1 cellular context compared by ENCODE assay signal in the genomic region with DNA sequence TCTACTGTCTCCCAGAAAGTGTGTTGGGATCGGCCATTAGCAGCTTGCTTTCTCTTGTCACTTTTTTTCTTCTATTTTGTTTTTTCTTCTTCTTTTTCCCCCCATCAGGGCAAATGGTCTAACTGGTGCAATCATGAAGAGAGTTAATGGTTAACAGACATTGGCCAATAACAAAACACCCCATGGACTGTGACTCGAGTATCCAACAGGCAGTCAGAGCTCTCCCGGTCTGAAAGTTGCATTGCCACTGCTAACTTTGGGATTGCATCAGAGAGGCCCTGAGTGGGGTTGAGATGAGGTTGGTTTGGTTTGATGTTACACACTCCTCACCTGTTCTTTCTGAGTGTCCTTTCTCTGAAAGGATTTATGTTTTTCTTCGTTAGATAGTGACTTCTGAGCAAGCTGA.
TF ChIP-seq lines count a peak whose summit lies in the region.

No MANE protein-coding gene starts in this region.

TF ChIP-seq in HepG2, 621 proteins besides CTCF, POLR2A, EP300 and RAD21 (continues in another document):
- TF ChIP-seq, protein P1, sequence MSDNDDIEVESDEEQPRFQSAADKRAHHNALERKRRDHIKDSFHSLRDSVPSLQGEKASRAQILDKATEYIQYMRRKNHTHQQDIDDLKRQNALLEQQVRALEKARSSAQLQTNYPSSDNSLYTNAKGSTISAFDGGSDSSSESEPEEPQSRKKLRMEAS (IDR thresholded peaks at IDR 0.05), result peak; percentile 53; the same call in 1 of the 2 replicates
- TF ChIP-seq SMAD3 (CRISPR knock-in tag; IDR thresholded peaks at IDR 0.05) (peak; percentile 99), ZNF331 (CRISPR knock-in tag; IDR thresholded peaks at IDR 0.05) (peak; percentile 96), ZNF878 (CRISPR knock-in tag; IDR thresholded peaks at IDR 0.05) (peak; percentile 60; the same call in 1 of the 2 replicates), GATAD2A (CRISPR knock-in tag; IDR thresholded peaks at IDR 0.05) (peak; percentile 99), FOXC1 (CRISPR knock-in tag; IDR thresholded peaks at IDR 0.05; ENCODE audit: borderline replicate concordance) (peak; percentile 76), TBX3 (IDR thresholded peaks at IDR 0.05; ENCODE audit: borderline replicate concordance) (peak; percentile 33; the same call in 1 of the 2 replicates), MED8 (CRISPR knock-in tag; IDR thresholded peaks at IDR 0.05; ENCODE audit: insufficient replicate concordance) (no peak), REPIN1 (CRISPR knock-in tag; IDR thresholded peaks at IDR 0.05; ENCODE audit: borderline replicate concordance, low read depth) (peak; percentile 88), NCOA2 (CRISPR knock-in tag; IDR thresholded peaks at IDR 0.05) (peak; percentile 90), ZNF792 (CRISPR knock-in tag; IDR thresholded peaks at IDR 0.05) (peak; percentile 67; the same call in 1 of the 2 replicates), ZNF607 (CRISPR knock-in tag; IDR thresholded peaks at IDR 0.05; ENCODE audit: borderline replicate concordance) (peak; percentile 65; the same call in 1 of the 2 replicates), ZNF121 (CRISPR knock-in tag; IDR thresholded peaks at IDR 0.05) (no peak), KDM4B (CRISPR knock-in tag; IDR thresholded peaks at IDR 0.05) (peak; percentile 92), RCOR2 (CRISPR knock-in tag; IDR thresholded peaks at IDR 0.05) (peak; percentile 95), IRF2 (CRISPR knock-in tag; IDR thresholded peaks at IDR 0.05) (peak; percentile 83; the same call in 1 of the 2 replicates), NCOA1 (CRISPR knock-in tag; IDR thresholded peaks at IDR 0.05) (peak; percentile 55; the same call in 1 of the 2 replicates), ZMYM4 (CRISPR knock-in tag; IDR thresholded peaks at IDR 0.05) (peak; percentile 95), GLI4 (CRISPR knock-in tag; IDR thresholded peaks at IDR 0.05; ENCODE audit: borderline replicate concordance) (no peak), RORA (CRISPR knock-in tag; IDR thresholded peaks at IDR 0.05) (no peak)
- TF ChIP-seq, protein P2, sequence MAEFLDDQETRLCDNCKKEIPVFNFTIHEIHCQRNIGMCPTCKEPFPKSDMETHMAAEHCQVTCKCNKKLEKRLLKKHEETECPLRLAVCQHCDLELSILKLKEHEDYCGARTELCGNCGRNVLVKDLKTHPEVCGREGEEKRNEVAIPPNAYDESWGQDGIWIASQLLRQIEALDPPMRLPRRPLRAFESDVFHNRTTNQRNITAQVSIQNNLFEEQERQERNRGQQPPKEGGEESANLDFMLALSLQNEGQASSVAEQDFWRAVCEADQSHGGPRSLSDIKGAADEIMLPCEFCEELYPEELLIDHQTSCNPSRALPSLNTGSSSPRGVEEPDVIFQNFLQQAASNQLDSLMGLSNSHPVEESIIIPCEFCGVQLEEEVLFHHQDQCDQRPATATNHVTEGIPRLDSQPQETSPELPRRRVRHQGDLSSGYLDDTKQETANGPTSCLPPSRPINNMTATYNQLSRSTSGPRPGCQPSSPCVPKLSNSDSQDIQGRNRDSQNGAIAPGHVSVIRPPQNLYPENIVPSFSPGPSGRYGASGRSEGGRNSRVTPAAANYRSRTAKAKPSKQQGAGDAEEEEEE (CRISPR knock-in tag; IDR thresholded peaks at IDR 0.05; ENCODE audit: borderline replicate concordance), result no peak
- TF ChIP-seq, protein P3, sequence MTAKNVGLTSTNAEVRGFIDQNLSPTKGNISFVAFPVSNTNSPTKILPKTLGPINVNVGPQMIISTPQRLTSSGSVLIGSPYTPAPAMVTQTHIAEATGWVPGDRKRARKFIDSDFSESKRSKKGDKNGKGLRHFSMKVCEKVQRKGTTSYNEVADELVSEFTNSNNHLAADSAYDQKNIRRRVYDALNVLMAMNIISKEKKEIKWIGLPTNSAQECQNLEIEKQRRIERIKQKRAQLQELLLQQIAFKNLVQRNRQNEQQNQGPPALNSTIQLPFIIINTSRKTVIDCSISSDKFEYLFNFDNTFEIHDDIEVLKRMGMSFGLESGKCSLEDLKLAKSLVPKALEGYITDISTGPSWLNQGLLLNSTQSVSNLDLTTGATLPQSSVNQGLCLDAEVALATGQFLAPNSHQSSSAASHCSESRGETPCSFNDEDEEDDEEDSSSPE (CRISPR knock-in tag; IDR thresholded peaks at IDR 0.05), result peak; percentile 65
- TF ChIP-seq, protein P4, sequence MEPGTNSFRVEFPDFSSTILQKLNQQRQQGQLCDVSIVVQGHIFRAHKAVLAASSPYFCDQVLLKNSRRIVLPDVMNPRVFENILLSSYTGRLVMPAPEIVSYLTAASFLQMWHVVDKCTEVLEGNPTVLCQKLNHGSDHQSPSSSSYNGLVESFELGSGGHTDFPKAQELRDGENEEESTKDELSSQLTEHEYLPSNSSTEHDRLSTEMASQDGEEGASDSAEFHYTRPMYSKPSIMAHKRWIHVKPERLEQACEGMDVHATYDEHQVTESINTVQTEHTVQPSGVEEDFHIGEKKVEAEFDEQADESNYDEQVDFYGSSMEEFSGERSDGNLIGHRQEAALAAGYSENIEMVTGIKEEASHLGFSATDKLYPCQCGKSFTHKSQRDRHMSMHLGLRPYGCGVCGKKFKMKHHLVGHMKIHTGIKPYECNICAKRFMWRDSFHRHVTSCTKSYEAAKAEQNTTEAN (CRISPR knock-in tag; conservative IDR thresholded peaks at IDR 0.05), result peak; percentile 53; the same call in 1 of the 2 replicates
- TF ChIP-seq, protein P5, sequence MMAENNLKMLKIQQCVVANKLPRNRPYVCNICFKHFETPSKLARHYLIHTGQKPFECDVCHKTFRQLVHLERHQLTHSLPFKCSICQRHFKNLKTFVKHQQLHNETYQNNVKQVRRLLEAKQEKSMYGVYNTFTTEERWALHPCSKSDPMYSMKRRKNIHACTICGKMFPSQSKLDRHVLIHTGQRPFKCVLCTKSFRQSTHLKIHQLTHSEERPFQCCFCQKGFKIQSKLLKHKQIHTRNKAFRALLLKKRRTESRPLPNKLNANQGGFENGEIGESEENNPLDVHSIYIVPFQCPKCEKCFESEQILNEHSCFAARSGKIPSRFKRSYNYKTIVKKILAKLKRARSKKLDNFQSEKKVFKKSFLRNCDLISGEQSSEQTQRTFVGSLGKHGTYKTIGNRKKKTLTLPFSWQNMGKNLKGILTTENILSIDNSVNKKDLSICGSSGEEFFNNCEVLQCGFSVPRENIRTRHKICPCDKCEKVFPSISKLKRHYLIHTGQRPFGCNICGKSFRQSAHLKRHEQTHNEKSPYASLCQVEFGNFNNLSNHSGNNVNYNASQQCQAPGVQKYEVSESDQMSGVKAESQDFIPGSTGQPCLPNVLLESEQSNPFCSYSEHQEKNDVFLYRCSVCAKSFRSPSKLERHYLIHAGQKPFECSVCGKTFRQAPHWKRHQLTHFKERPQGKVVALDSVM (CRISPR knock-in tag; IDR thresholded peaks at IDR 0.05), result peak; percentile 25; the same call in 1 of the 2 replicates
- TF ChIP-seq, protein P6, sequence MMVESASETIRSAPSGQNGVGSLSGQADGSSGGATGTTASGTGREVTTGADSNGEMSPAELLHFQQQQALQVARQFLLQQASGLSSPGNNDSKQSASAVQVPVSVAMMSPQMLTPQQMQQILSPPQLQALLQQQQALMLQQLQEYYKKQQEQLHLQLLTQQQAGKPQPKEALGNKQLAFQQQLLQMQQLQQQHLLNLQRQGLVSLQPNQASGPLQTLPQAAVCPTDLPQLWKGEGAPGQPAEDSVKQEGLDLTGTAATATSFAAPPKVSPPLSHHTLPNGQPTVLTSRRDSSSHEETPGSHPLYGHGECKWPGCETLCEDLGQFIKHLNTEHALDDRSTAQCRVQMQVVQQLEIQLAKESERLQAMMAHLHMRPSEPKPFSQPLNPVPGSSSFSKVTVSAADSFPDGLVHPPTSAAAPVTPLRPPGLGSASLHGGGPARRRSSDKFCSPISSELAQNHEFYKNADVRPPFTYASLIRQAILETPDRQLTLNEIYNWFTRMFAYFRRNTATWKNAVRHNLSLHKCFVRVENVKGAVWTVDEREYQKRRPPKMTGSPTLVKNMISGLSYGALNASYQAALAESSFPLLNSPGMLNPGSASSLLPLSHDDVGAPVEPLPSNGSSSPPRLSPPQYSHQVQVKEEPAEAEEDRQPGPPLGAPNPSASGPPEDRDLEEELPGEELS (CRISPR knock-in tag; IDR thresholded peaks at IDR 0.05), result peak; percentile 89
- TF ChIP-seq, protein P7, sequence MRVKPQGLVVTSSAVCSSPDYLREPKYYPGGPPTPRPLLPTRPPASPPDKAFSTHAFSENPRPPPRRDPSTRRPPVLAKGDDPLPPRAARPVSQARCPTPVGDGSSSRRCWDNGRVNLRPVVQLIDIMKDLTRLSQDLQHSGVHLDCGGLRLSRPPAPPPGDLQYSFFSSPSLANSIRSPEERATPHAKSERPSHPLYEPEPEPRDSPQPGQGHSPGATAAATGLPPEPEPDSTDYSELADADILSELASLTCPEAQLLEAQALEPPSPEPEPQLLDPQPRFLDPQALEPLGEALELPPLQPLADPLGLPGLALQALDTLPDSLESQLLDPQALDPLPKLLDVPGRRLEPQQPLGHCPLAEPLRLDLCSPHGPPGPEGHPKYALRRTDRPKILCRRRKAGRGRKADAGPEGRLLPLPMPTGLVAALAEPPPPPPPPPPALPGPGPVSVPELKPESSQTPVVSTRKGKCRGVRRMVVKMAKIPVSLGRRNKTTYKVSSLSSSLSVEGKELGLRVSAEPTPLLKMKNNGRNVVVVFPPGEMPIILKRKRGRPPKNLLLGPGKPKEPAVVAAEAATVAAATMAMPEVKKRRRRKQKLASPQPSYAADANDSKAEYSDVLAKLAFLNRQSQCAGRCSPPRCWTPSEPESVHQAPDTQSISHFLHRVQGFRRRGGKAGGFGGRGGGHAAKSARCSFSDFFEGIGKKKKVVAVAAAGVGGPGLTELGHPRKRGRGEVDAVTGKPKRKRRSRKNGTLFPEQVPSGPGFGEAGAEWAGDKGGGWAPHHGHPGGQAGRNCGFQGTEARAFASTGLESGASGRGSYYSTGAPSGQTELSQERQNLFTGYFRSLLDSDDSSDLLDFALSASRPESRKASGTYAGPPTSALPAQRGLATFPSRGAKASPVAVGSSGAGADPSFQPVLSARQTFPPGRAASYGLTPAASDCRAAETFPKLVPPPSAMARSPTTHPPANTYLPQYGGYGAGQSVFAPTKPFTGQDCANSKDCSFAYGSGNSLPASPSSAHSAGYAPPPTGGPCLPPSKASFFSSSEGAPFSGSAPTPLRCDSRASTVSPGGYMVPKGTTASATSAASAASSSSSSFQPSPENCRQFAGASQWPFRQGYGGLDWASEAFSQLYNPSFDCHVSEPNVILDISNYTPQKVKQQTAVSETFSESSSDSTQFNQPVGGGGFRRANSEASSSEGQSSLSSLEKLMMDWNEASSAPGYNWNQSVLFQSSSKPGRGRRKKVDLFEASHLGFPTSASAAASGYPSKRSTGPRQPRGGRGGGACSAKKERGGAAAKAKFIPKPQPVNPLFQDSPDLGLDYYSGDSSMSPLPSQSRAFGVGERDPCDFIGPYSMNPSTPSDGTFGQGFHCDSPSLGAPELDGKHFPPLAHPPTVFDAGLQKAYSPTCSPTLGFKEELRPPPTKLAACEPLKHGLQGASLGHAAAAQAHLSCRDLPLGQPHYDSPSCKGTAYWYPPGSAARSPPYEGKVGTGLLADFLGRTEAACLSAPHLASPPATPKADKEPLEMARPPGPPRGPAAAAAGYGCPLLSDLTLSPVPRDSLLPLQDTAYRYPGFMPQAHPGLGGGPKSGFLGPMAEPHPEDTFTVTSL (CRISPR knock-in tag; IDR thresholded peaks at IDR 0.05; ENCODE audit: borderline replicate concordance), result peak; percentile 85; the same call in 1 of the 2 replicates
- TF ChIP-seq, protein P8, sequence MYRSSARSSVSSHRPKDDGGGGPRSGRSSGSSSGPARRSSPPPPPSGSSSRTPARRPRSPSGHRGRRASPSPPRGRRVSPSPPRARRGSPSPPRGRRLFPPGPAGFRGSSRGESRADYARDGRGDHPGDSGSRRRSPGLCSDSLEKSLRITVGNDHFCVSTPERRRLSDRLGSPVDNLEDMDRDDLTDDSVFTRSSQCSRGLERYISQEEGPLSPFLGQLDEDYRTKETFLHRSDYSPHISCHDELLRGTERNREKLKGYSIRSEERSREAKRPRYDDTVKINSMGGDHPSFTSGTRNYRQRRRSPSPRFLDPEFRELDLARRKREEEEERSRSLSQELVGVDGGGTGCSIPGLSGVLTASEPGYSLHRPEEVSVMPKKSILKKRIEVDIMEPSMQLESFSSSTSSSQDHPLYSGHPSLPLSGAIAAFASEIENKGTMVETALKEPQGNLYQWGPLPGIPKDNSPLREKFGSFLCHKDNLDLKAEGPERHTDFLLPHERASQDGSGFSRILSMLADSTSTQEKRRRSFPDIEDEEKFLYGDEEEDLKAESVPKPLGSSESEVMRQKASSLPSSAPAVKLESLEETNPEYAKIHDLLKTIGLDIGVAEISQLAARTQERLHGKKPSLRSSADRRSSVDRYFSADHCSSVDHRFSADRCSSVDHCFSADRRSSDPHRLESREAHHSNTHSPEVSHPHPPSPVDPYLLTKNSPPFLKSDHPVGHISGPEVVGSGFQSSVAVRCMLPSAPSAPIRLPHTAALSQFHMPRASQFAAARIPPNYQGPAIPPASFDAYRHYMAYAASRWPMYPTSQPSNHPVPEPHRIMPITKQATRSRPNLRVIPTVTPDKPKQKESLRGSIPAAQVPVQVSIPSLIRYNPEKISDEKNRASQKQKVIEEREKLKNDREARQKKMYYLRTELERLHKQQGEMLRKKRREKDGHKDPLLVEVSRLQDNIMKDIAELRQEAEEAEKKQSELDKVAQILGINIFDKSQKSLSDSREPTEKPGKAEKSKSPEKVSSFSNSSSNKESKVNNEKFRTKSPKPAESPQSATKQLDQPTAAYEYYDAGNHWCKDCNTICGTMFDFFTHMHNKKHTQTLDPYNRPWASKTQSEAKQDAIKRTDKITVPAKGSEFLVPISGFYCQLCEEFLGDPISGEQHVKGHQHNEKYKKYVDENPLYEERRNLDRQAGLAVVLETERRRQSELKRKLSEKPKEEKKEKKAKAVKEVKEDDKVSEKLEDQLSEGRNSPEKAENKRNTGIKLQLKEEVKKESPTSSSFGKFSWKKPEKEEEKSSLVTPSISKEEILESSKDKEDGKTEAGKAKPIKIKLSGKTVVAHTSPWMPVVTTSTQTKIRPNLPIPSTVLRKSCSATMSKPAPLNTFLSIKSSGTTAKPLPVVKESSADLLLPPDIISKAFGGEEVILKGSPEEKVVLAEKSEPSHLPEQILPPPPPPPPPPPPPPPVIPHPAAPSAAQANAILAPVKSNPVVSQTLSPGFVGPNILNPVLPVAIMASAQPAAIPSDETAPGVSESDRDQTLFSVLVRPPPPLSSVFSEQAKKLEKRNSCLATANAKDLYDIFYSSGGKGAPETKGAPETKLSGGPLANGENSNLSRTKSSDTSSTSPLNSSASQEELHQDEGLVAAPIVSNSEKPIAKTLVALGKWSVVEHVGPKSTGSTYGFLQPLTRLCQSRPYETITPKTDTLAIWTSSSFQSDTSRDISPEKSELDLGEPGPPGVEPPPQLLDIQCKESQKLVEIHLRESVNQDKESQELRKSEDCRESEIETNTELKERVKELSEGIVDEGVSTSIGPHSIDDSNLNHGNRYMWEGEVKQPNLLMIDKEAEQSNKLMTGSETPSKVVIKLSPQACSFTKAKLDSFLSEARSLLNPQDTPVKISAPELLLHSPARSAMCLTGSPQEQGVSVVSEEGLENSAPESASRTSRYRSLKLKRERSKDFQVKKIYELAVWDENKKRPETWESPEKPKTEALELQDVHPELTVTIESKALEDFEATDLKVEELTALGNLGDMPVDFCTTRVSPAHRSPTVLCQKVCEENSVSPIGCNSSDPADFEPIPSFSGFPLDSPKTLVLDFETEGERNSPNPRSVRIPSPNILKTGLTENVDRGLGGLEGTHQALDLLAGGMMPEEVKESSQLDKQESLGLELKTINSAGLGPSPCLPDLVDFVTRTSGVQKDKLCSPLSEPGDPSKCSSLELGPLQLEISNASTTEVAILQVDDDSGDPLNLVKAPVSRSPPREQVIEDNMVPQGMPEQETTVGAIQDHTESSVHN (CRISPR knock-in tag; IDR thresholded peaks at IDR 0.05), result no peak
